8 cellular contexts compared by ENCODE assay signal in genomic region chr1:27671964-27672749, GRCh38. TPM values are rescaled to one million over a fixed set of nuclear protein-coding genes. Genes with fewer than 3 reads are reported as not detected.
A peak's percentile ranks its signal among the peaks of the same experiment; 100 is the strongest.
DNase-seq lines count a peak whose midpoint lies in the region; ATAC-seq and TF ChIP-seq lines count a peak whose summit lies in the region.

Gene IFI6, minus strand, starts transcription at chr1:27672192. Its CDS starts 2,878 bp downstream, at chr1:27669314.

- 0% methylated on average over 10 of the region's 10 CpGs for WGBS in liver

- POLR2A ChIA-PET in BJ (lab: Charles Lee), result interaction anchor here (0.6 to 1.4 kb wide), 2 partner anchors 53 to 101 kb away, joined by 4 to 5 read pairs; partner anchors contain the start of genes FAM76A and STX12

- peak; percentile 41 for TF ChIP-seq CTCF in BJ (IDR thresholded peaks at IDR 0.05; ENCODE audit: insufficient read depth, low read depth, low read length)
- peak; percentile 54 for TF ChIP-seq CTCF in liver (IDR thresholded peaks at IDR 0.05; ENCODE audit: low read depth, low read length, missing input control)

- H3K27ac ChIP-seq in liver (ENCODE audit: low read depth in 1 of 2, low read length in 2 of 2), result peak within 1 kb of the TSS; percentile 77 to 82

- no peaks in the 10 kb centered on the region for H3K9me3 ChIP-seq in liver (ENCODE audit: control insufficient read depth in 4 of 4, low read length in 3 of 4)

- H3K4me1 ChIP-seq in liver (ENCODE audit: control insufficient read depth in 4 of 4, insufficient read depth in 4 of 4, low read length in 3 of 4), result peaks cover 5 to 35% (median 23%) of the 10 kb centered on the region in 4 donors

- peak within 1 kb of the TSS; percentile 50 for H3K4me3 ChIP-seq in BJ (ENCODE audit: low read depth, low read length)
- peak within 1 kb of the TSS; percentile 67 to 76 (median 70) for H3K4me3 ChIP-seq in liver (ENCODE audit: low read depth in 1 of 3, low read length in 3 of 3)

- H3K36me3 ChIP-seq in BJ (ENCODE audit: control insufficient read depth, insufficient read depth, low read length), result no peaks in the 10 kb centered on the region
- peaks cover 0 to 4% (median 4%) of the 10 kb centered on the region in 4 donors for H3K36me3 ChIP-seq in liver (ENCODE audit: control insufficient read depth in 4 of 4, insufficient read depth in 3 of 4, low read depth in 1 of 4, low read length in 3 of 4)

- H3K27me3 ChIP-seq in BJ (ENCODE audit: control insufficient read depth, insufficient read depth, low read length) (no peaks in the 10 kb centered on the region), liver (ENCODE audit: control insufficient read depth in 4 of 4, insufficient read depth in 4 of 4, low read length in 3 of 4) (no peaks in the 10 kb centered on the region)

- peak within 1 kb of the TSS; percentile 39 to 45 for H3K9ac ChIP-seq in liver (ENCODE audit: low read depth in 1 of 2, low read length in 2 of 2)

- TF ChIP-seq POLR2A in GM19099 (IDR thresholded peaks at IDR 0.05; ENCODE audit: extremely low read depth, insufficient read length, low read depth), result peak; percentile 99

- ATAC-seq in HG03460 (IDR thresholded peaks at IDR 0.05; ENCODE audit: unreplicated experiment), result peak; percentile 87

- CTCF ChIA-PET in BJ (lab: Yijun Ruan, JAX), result interaction anchor here (0.8 to 4.0 kb wide), 10 partner anchors 10 to 413 kb away, joined by 3 to 41 read pairs (median 4); partner anchors contain the start of genes FAM76A and STX12

- peak; percentile 66 to 77 for TF ChIP-seq RAD21 in liver (IDR thresholded peaks at IDR 0.05)

- DNase-seq in BJ (ENCODE audit: low read depth), result peak; percentile 92
- DNase-seq in NCI-H69 (lab: John Stamatoyannopoulos, UW), result peak; percentile 93
- DNase-seq in activated CD4-positive, alpha-beta T cell treated with anti-CD3 and anti-CD28 coated beads, Interleukin-2, amount 50 U/mL, for 1 hour, result peak; percentile 59
- peak; percentile 97 for DNase-seq in dermis blood vessel endothelial cell
- peak; percentile 80 for DNase-seq in stimulated activated CD4-positive, alpha-beta T cell treated with anti-CD3 and anti-CD28 coated beads, Interleukin-4, amount 100 ng/mL, for 24 hours

TF ChIP-seq in liver, 16 proteins besides CTCF, POLR2A, EP300 and RAD21:
- TF ChIP-seq ATF3 (IDR thresholded peaks at IDR 0.05), result no peak
- TF ChIP-seq HNF4A (conservative IDR thresholded peaks at IDR 0.05), result peak in 1 of 2 donors; percentile 67
- peak; percentile 36 to 43 for TF ChIP-seq RXRA (IDR thresholded peaks at IDR 0.05)
- TF ChIP-seq NR2F2 (IDR thresholded peaks at IDR 0.05), result no peak
- no peak for TF ChIP-seq FOXA2 (IDR thresholded peaks at IDR 0.05)
- peak in 1 of 2 donors; percentile 24 for TF ChIP-seq GABPA (IDR thresholded peaks at IDR 0.05 in 1 of 2, conservative IDR thresholded peaks at IDR 0.05 in 1 of 2)
- peak; percentile 30 to 61 for TF ChIP-seq EGR1 (IDR thresholded peaks at IDR 0.05; ENCODE audit: low read depth in 2 of 2)
- peak; percentile 9 for TF ChIP-seq ZBTB33 (IDR thresholded peaks at IDR 0.05)
- peak; percentile 88 for TF ChIP-seq SP1 (IDR thresholded peaks at IDR 0.05)
- TF ChIP-seq REST (IDR thresholded peaks at IDR 0.05), result peak; percentile 70
- TF ChIP-seq TAF1 (conservative IDR thresholded peaks at IDR 0.05), result peak; percentile 64
- TF ChIP-seq JUND (IDR thresholded peaks at IDR 0.05), result peak in 1 of 2 donors; percentile 7
- TF ChIP-seq FOXA1 (IDR thresholded peaks at IDR 0.05), result no peak
- TF ChIP-seq MAX (IDR thresholded peaks at IDR 0.05), result peak; percentile 59
- peak; percentile 85 for TF ChIP-seq YY1 (IDR thresholded peaks at IDR 0.05)
- TF ChIP-seq HNF4G (IDR thresholded peaks at IDR 0.05), result no peak

RNA-seq across cellular contexts. Expression of gene IFI6, which starts in this region (rescaled TPM):
- 68.0 and 75.7 TPM in 2 replicates for polyA plus RNA-seq in BJ (2011; rRNA removed)
- 16.4 and 33.2 TPM in 2 replicates for polyA minus RNA-seq in BJ (2011; rRNA and poly(A)+ RNA removed)
- total RNA-seq in dermis blood vessel endothelial cell, result 21.9 and 57.7 TPM in 2 replicates
- 10 to 100 TPM in 1 of 2 donors, 1 to 10 TPM in 1; 5.9 to 52.4 TPM for total RNA-seq in liver
- polyA plus RNA-seq in liver, result 100 to 1,000 TPM; 286 to 339 TPM

Comparison
In these comparisons a context has a peak if more than half of its experiments do, and no peak if none do; other contexts are left out.
1. Peak in every context shown above with its lines: DNase-seq, ATAC-seq, H3K4me3 ChIP-seq and H3K27ac ChIP-seq.